Comparison of ENCODE assay signal across 8 cellular contexts in the genomic region with DNA sequence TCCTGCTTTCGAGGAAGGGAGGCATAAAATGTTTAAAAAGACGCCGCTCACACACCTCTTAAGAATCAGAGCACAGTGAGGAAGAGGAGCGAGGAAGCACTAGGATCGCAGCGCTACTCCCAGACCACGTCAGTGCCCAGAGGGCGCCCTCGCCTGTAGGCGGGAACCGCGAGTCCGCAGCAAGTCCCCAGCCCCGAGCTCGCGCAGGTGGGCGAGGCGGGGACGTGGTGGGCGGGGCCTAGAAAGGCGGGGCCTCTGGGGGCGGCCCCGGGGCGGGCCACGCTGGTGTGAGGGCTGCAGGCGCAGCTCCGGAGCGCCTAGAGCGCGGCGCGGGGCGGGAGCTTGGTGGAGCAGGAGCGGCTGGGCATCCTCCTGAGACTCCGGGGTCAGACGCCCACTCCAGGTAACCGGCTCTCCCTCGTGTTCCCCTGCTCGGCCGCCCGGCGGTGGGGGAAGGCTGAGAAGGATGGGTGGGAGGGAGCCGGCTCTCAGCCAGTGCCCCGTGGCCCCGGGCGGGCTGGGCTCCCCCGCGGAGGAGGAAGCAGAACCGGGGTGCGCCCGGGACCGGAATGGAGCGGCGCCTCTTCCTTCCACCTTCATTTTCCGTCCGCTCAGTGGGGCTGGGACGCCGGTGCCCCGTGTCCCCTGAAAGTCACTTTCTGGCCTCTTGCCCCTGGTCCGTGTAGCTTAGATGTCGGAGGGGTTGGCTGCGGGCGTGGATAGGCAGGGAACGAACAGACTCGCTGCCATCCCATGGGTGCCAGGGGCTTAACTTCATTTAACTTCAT. TPM values are rescaled to one million over a fixed set of nuclear protein-coding genes. Genes with fewer than 3 reads are reported as not detected.
DNase-seq lines count a peak whose midpoint lies in the region; ATAC-seq and TF ChIP-seq lines count a peak whose summit lies in the region.

A gene (plus strand): TSS at position 280 of the 788 bp plus-strand sequence. CDS start 43,200 bp downstream, outside the sequence.

- H3K27ac ChIP-seq in right atrium auricular region: peak within 1 kb of the TSS; percentile 54 to 56

- no peaks in the 10 kb centered on the region for H3K27me3 ChIP-seq in right atrium auricular region

- in situ Hi-C loops in GM13977 (cut with MboI; ENCODE audit: low pct_unique_long_range_greater_than_20kb, low sequenced_read_pairs, unreplicated experiment): no loop called here

- H3K4me3 ChIP-seq in right atrium auricular region: peak within 1 kb of the TSS; percentile 63 to 66

- no peaks in the 10 kb centered on the region for H3K36me3 Mint-ChIP-seq in T-helper 1 cell treated with Interleukin-12 subunit alpha and Interleukin-12 subunit beta and Interleukin-4 antibody, amounts not matched to agents 30 μg/mL and 1 μg/mL, for 36 hours (ENCODE audit: low read depth)

- peak within 1 kb of the TSS; percentile 96 for H3K4me3 Mint-ChIP-seq in T-helper 1 cell treated with Interleukin-12 subunit alpha and Interleukin-12 subunit beta and Interleukin-4 antibody, amounts not matched to agents 30 μg/mL and 1 μg/mL, for 36 hours

- no peaks in the 10 kb centered on the region for H3K27me3 Mint-ChIP-seq in T-helper 1 cell treated with Interleukin-12 subunit alpha and Interleukin-12 subunit beta and Interleukin-4 antibody, amounts not matched to agents 30 μg/mL and 1 μg/mL, for 36 hours (ENCODE audit: low read depth)

- no peaks in the 10 kb centered on the region for H3K9me3 Mint-ChIP-seq in T-helper 1 cell treated with Interleukin-12 subunit alpha and Interleukin-12 subunit beta and Interleukin-4 antibody, amounts not matched to agents 30 μg/mL and 1 μg/mL, for 36 hours

- peaks cover 23% of the 10 kb centered on the region for H3K4me1 Mint-ChIP-seq in T-helper 1 cell treated with Interleukin-12 subunit alpha and Interleukin-12 subunit beta and Interleukin-4 antibody, amounts not matched to agents 30 μg/mL and 1 μg/mL, for 36 hours (ENCODE audit: low read depth)

- peaks cover 0 to 21% of the 10 kb centered on the region in 2 donors for H3K4me1 ChIP-seq in right atrium auricular region

- H3K27ac Mint-ChIP-seq in T-helper 1 cell treated with Interleukin-12 subunit alpha and Interleukin-12 subunit beta and Interleukin-4 antibody, amounts not matched to agents 30 μg/mL and 1 μg/mL, for 36 hours: peak within 1 kb of the TSS; percentile 79

- peak; percentile 84 for ATAC-seq in HG02840 (IDR thresholded peaks at IDR 0.05; ENCODE audit: low FRiP score, unreplicated experiment)

- H3K9me3 ChIP-seq in right atrium auricular region: no peaks in the 10 kb centered on the region

- DNase-seq in GM13977 (ENCODE audit: low spot score) (peak; percentile 93), NCI-H1417 treated with DMSO at 0.1 percent for 48 hours (lab: John Stamatoyannopoulos, UW) (peak; percentile 78), amygdala (lab: John Stamatoyannopoulos, UW) (peak in 32 of 56 donors; percentile 4 to 63 (median 22)), right atrium auricular region (ENCODE audit: low spot score) (peak; percentile 73), putamen (ENCODE audit: low spot score) (peak; percentile 48), superior temporal gyrus (ENCODE audit: extremely low spot score) (no peak)

- peak; percentile 69 for TF ChIP-seq CTCF in GM13977 (IDR thresholded peaks at IDR 0.05; ENCODE audit: extremely low read depth, insufficient read depth, missing control alignments)
- TF ChIP-seq CTCF in right atrium auricular region (IDR thresholded peaks at IDR 0.05): peak in 1 of 2 donors; percentile 71

- H3K36me3 ChIP-seq in right atrium auricular region: no peaks in the 10 kb centered on the region

RNA-seq across cellular contexts. Expression of the gene that starts here (rescaled TPM):
- 1 to 10 TPM; 1.3 to 6.4 TPM for total RNA-seq in right atrium auricular region
